In genomic region chr13:112606125-112607001, GRCh38 we compare ENCODE assay signal across 1 cellular context.
A peak's percentile ranks its signal among the peaks of the same experiment; 100 is the strongest.
TF ChIP-seq lines count a peak whose summit lies in the region.

No MANE protein-coding gene starts in this region.

TF ChIP-seq in HepG2, 621 proteins besides CTCF, POLR2A, EP300 and RAD21 (continued from another document):
- TF ChIP-seq FOXO4 (CRISPR knock-in tag; conservative IDR thresholded peaks at IDR 0.05), result 0 out of 2 replicates have a peak, but pooled peaks have one; percentile 34
- TF ChIP-seq TP53 (CRISPR knock-in tag; conservative IDR thresholded peaks at IDR 0.05), result no peak
- no peak for TF ChIP-seq DBP (CRISPR knock-in tag; IDR thresholded peaks at IDR 0.05; ENCODE audit: not compliant biosample characterization)
- peak; percentile 29; the same call in 1 of the 2 replicates for TF ChIP-seq ZFY (CRISPR knock-in tag; IDR thresholded peaks at IDR 0.05)
- no peak for TF ChIP-seq BRCA1 (CRISPR knock-in tag; IDR thresholded peaks at IDR 0.05)
- TF ChIP-seq ZNF512B (CRISPR knock-in tag; IDR thresholded peaks at IDR 0.05; ENCODE audit: borderline replicate concordance), result no peak
- TF ChIP-seq SP4 (CRISPR knock-in tag; IDR thresholded peaks at IDR 0.05), result peak; percentile 42; the same call in 1 of the 2 replicates
- TF ChIP-seq GMEB1 (CRISPR knock-in tag; IDR thresholded peaks at IDR 0.05; ENCODE audit: borderline replicate concordance), result 0 out of 2 replicates have a peak, but pooled peaks have one; percentile 22
